In genomic region chr20:39623584-39624234, GRCh38 we compare ENCODE assay signal across 23 cellular contexts.
A peak's percentile ranks its signal among the peaks of the same experiment; 100 is the strongest.
DNase-seq lines count a peak whose midpoint lies in the region; ATAC-seq and TF ChIP-seq lines count a peak whose summit lies in the region.
"Had no signal": no experiment of that assay in that cellular context is flagged by ENCODE, and none has a peak within 500 bp of the region (broad histone marks: within the 10 kb centered on the region; RNA-seq: fewer than 3 reads in every experiment).

No MANE protein-coding gene starts in this region.

- H3K27ac Mint-ChIP-seq in naive thymus-derived CD4-positive, alpha-beta T cell: no peak overlapping the region
- H3K27ac Mint-ChIP-seq in activated CD8-positive, alpha-beta memory T cell treated with anti-CD3 and anti-CD28 coated beads, Interleukin-2, amount 10 ng/mL, durations not matched to agents 7 days and 5 days: no peak overlapping the region
- no peak overlapping the region for H3K27ac Mint-ChIP-seq in CD14-positive monocyte
- H3K27ac Mint-ChIP-seq: activated B cell treated with CpG ODN at 0.5 μM for 24 hours; activated CD8-positive, alpha-beta T cell treated with anti-CD3 and anti-CD28 coated beads, Interleukin-2, amount 10 ng/mL, durations not matched to agents 7 days and 5 days; activated naive CD4-positive, alpha-beta T cell treated with anti-CD3 and anti-CD28 coated beads, Interleukin-2, amount 50 U/mL, for 72 hours; CD4-positive, alpha-beta memory T cell; dendritic cell treated with granulocyte-macrophage colony-stimulating factor and Interleukin-4, amounts not matched to agents 40 ng/mL and 50 ng/mL, for 4 days had no signal

- DNase-seq in M059J (ENCODE audit: low read depth) (peak; percentile 98), breast epithelium (ENCODE audit: low spot score in 2 of 2) (no peak), fibroblast of villous mesenchyme (ENCODE audit: low read depth) (peak; percentile 26), gastrocnemius medialis (peak in 1 of 2 donors; percentile 14), CD14-positive monocyte (ENCODE audit: low spot score) (no peak)
- DNase-seq in naive thymus-derived CD4-positive, alpha-beta T cell: no peak
- no peak for DNase-seq in activated CD8-positive, alpha-beta memory T cell treated with anti-CD3 and anti-CD28 coated beads, Interleukin-2, amount 10 ng/mL, durations not matched to agents 7 days and 5 days
- DNase-seq in activated naive CD4-positive, alpha-beta T cell treated with anti-CD3 and anti-CD28 coated beads, Interleukin-2, amount 50 U/mL, for 16 hours: no peak
- DNase-seq: activated B cell treated with CpG ODN at 0.5 μM for 24 hours; activated CD8-positive, alpha-beta T cell treated with anti-CD3 and anti-CD28 coated beads, Interleukin-2, amount 10 ng/mL, durations not matched to agents 7 days and 5 days; activated T-cell treated with anti-CD3 and anti-CD28 coated beads, Interleukin-2, amount 50 U/mL, for 48 hours; brain microvascular endothelial cell; CD4-positive, alpha-beta memory T cell; hippocampal formation; mesendoderm; NCI-H526; psoas muscle; SJCRH30; stimulated activated CD8-positive, alpha-beta memory T cell treated with anti-CD3 and anti-CD28 coated beads, Interleukin-4, amount 100 ng/mL, for 48 hours; T-helper 2 cell had no signal

- H3K9me3 Mint-ChIP-seq in naive thymus-derived CD4-positive, alpha-beta T cell: peaks cover 0 to 7% (median 4%) of the 10 kb centered on the region in 11 donors
- peaks cover 2% of the 10 kb centered on the region for H3K9me3 Mint-ChIP-seq in activated CD8-positive, alpha-beta memory T cell treated with anti-CD3 and anti-CD28 coated beads, Interleukin-2, amount 10 ng/mL, durations not matched to agents 7 days and 5 days (ENCODE audit: low read depth)
- peaks cover 0 to 7% (median 0%) of the 10 kb centered on the region in 7 donors for H3K9me3 Mint-ChIP-seq in CD14-positive monocyte
- H3K9me3 Mint-ChIP-seq: dendritic cell treated with granulocyte-macrophage colony-stimulating factor and Interleukin-4, amounts not matched to agents 40 ng/mL and 50 ng/mL, for 4 days had no signal

- intact Hi-C loops in breast epithelium (cut with DNase I; ENCODE audit: low total_unique reads) (no loop called here), gastrocnemius medialis (cut with DNase I; ENCODE audit: low total_unique reads) (no loop called here), CD14-positive monocyte (cut with micrococcal nuclease) (no loop called here)
- intact Hi-C loops in naive thymus-derived CD4-positive, alpha-beta T cell (cut with micrococcal nuclease): no loop called here

- TF ChIP-seq POLR2A in breast epithelium (IDR thresholded peaks at IDR 0.05): no peak
- no peak for TF ChIP-seq POLR2A in gastrocnemius medialis (IDR thresholded peaks at IDR 0.05)

- H3K4me3 Mint-ChIP-seq in naive thymus-derived CD4-positive, alpha-beta T cell: no peak overlapping the region
- H3K4me3 Mint-ChIP-seq in activated CD8-positive, alpha-beta memory T cell treated with anti-CD3 and anti-CD28 coated beads, Interleukin-2, amount 10 ng/mL, durations not matched to agents 7 days and 5 days: no peak overlapping the region
- H3K4me3 Mint-ChIP-seq in CD14-positive monocyte: no peak overlapping the region
- H3K4me3 Mint-ChIP-seq: activated B cell treated with CpG ODN at 0.5 μM for 24 hours; activated CD8-positive, alpha-beta T cell treated with anti-CD3 and anti-CD28 coated beads, Interleukin-2, amount 10 ng/mL, durations not matched to agents 7 days and 5 days; CD4-positive, alpha-beta memory T cell; dendritic cell treated with granulocyte-macrophage colony-stimulating factor and Interleukin-4, amounts not matched to agents 40 ng/mL and 50 ng/mL, for 4 days; nephron had no signal

- H3K27ac ChIP-seq in breast epithelium (peak overlapping the region; percentile 59 to 66), gastrocnemius medialis (peak overlapping the region in 2 of 4 donors; percentile 7 to 21)
- no peak overlapping the region for H3K27ac ChIP-seq in naive thymus-derived CD4-positive, alpha-beta T cell (ENCODE audit: low read depth, low read length)
- H3K27ac ChIP-seq: brain microvascular endothelial cell, psoas muscle, SJCRH30 had no signal

- POLR2A ChIA-PET in naive thymus-derived CD4-positive, alpha-beta T cell (lab: Charles Lee): no interaction called here

- peaks cover 0 to 9% (median 7%) of the 10 kb centered on the region in 5 donors for H3K27me3 Mint-ChIP-seq in naive thymus-derived CD4-positive, alpha-beta T cell
- no peaks in the 10 kb centered on the region for H3K27me3 Mint-ChIP-seq in activated CD8-positive, alpha-beta memory T cell treated with anti-CD3 and anti-CD28 coated beads, Interleukin-2, amount 10 ng/mL, durations not matched to agents 7 days and 5 days
- no peaks in the 10 kb centered on the region for H3K27me3 Mint-ChIP-seq in CD14-positive monocyte (ENCODE audit: low read depth in 3 of 3)
- H3K27me3 Mint-ChIP-seq: CD4-positive, alpha-beta memory T cell; dendritic cell treated with granulocyte-macrophage colony-stimulating factor and Interleukin-4, amounts not matched to agents 40 ng/mL and 50 ng/mL, for 4 days had no signal

- H3K4me3 ChIP-seq in breast epithelium: no peak overlapping the region
- H3K4me3 ChIP-seq in fibroblast of villous mesenchyme (ENCODE audit: low read depth, low read length): no peak overlapping the region
- H3K4me3 ChIP-seq in gastrocnemius medialis: no peak overlapping the region
- no peak overlapping the region for H3K4me3 ChIP-seq in naive thymus-derived CD4-positive, alpha-beta T cell (ENCODE audit: low read length)
- H3K4me3 ChIP-seq: psoas muscle, SJCRH30 had no signal

- no peaks in the 10 kb centered on the region for H3K4me1 Mint-ChIP-seq in naive thymus-derived CD4-positive, alpha-beta T cell
- no peaks in the 10 kb centered on the region for H3K4me1 Mint-ChIP-seq in activated CD8-positive, alpha-beta memory T cell treated with anti-CD3 and anti-CD28 coated beads, Interleukin-2, amount 10 ng/mL, durations not matched to agents 7 days and 5 days
- no peaks in the 10 kb centered on the region for H3K4me1 Mint-ChIP-seq in CD14-positive monocyte
- H3K4me1 Mint-ChIP-seq: CD4-positive, alpha-beta memory T cell had no signal

- H3K27me3 ChIP-seq in breast epithelium: no peaks in the 10 kb centered on the region
- no peaks in the 10 kb centered on the region for H3K27me3 ChIP-seq in gastrocnemius medialis
- no peaks in the 10 kb centered on the region for H3K27me3 ChIP-seq in naive thymus-derived CD4-positive, alpha-beta T cell (ENCODE audit: control insufficient read depth in 2 of 2, insufficient read depth in 2 of 2, low read length in 2 of 2)
- H3K27me3 ChIP-seq: brain microvascular endothelial cell, SJCRH30 had no signal

- H3K4me1 ChIP-seq in breast epithelium (no peaks in the 10 kb centered on the region), gastrocnemius medialis (no peaks in the 10 kb centered on the region)
- no peaks in the 10 kb centered on the region for H3K4me1 ChIP-seq in naive thymus-derived CD4-positive, alpha-beta T cell (ENCODE audit: control insufficient read depth in 2 of 2, insufficient read depth in 2 of 2, low read length in 2 of 2)
- H3K4me1 ChIP-seq: psoas muscle, SJCRH30 had no signal

- no peaks in the 10 kb centered on the region for H3K9me3 ChIP-seq in breast epithelium
- no peaks in the 10 kb centered on the region for H3K9me3 ChIP-seq in gastrocnemius medialis
- H3K9me3 ChIP-seq in naive thymus-derived CD4-positive, alpha-beta T cell (ENCODE audit: control insufficient read depth in 2 of 3, low read length in 3 of 3): no peaks in the 10 kb centered on the region
- H3K9me3 ChIP-seq: psoas muscle, SJCRH30 had no signal

- peak; percentile 66 to 69 for ATAC-seq in gastrocnemius medialis
- no peak for ATAC-seq in naive thymus-derived CD4-positive, alpha-beta T cell
- no peak for ATAC-seq in activated CD8-positive, alpha-beta memory T cell treated with anti-CD3 and anti-CD28 coated beads, Interleukin-2, amount 10 ng/mL, durations not matched to agents 7 days and 5 days
- ATAC-seq: activated CD8-positive, alpha-beta T cell treated with anti-CD3 and anti-CD28 coated beads, Interleukin-2, amount 10 ng/mL, durations not matched to agents 7 days and 5 days; activated naive CD4-positive, alpha-beta T cell treated with anti-CD3 and anti-CD28 coated beads, Interleukin-2, amount 50 U/mL, for 72 hours had no signal

- H3K36me3 ChIP-seq in breast epithelium (no peaks in the 10 kb centered on the region), gastrocnemius medialis (no peaks in the 10 kb centered on the region)
- no peaks in the 10 kb centered on the region for H3K36me3 ChIP-seq in naive thymus-derived CD4-positive, alpha-beta T cell (ENCODE audit: control insufficient read depth in 2 of 3, insufficient read depth in 3 of 3, low read length in 3 of 3)
- H3K36me3 ChIP-seq: brain microvascular endothelial cell, SJCRH30 had no signal

- no peaks in the 10 kb centered on the region for H3K36me3 Mint-ChIP-seq in naive thymus-derived CD4-positive, alpha-beta T cell
- no peaks in the 10 kb centered on the region for H3K36me3 Mint-ChIP-seq in activated CD8-positive, alpha-beta memory T cell treated with anti-CD3 and anti-CD28 coated beads, Interleukin-2, amount 10 ng/mL, durations not matched to agents 7 days and 5 days
- no peaks in the 10 kb centered on the region for H3K36me3 Mint-ChIP-seq in CD14-positive monocyte
- H3K36me3 Mint-ChIP-seq: activated naive CD4-positive, alpha-beta T cell treated with anti-CD3 and anti-CD28 coated beads, Interleukin-2, amount 50 U/mL, for 72 hours; CD4-positive, alpha-beta memory T cell had no signal

- in situ Hi-C loops in gastrocnemius medialis (cut with MboI; ENCODE audit: low sequenced_read_pairs in 4 of 4): no loop called here

- CTCF ChIA-PET in naive thymus-derived CD4-positive, alpha-beta T cell (lab: Charles Lee): no interaction called here
- CTCF ChIA-PET in activated CD8-positive, alpha-beta memory T cell treated with anti-CD3 and anti-CD28 coated beads, Interleukin-2, amount 10 ng/mL, durations not matched to agents 7 days and 5 days (lab: Charles Lee): no interaction called here

- TF ChIP-seq CTCF in breast epithelium (IDR thresholded peaks at IDR 0.05) (no peak), fibroblast of villous mesenchyme (IDR thresholded peaks at IDR 0.05; ENCODE audit: insufficient read depth, low read depth, low read length) (no peak), gastrocnemius medialis (IDR thresholded peaks at IDR 0.05 in 4 of 5, conservative IDR thresholded peaks at IDR 0.05 in 1 of 5) (no peak), CD14-positive monocyte (IDR thresholded peaks at IDR 0.05) (no peak)

Comparison
In these comparisons a context has a peak if more than half of its experiments do, and no peak if none do; other contexts are left out.
1. DNase-seq: peak in M059J (single experiment) and fibroblast of villous mesenchyme (single experiment); none in breast epithelium (0 of 2), naive thymus-derived CD4-positive, alpha-beta T cell (0 of 9), activated CD8-positive, alpha-beta memory T cell treated with anti-CD3 and anti-CD28 coated beads, Interleukin-2, amount 10 ng/mL, durations not matched to agents 7 days and 5 days (single experiment), CD14-positive monocyte (single experiment) and activated naive CD4-positive, alpha-beta T cell treated with anti-CD3 and anti-CD28 coated beads, Interleukin-2, amount 50 U/mL, for 16 hours (single experiment).
2. ATAC-seq: peak in gastrocnemius medialis (2 of 2); none in naive thymus-derived CD4-positive, alpha-beta T cell (single experiment) and activated CD8-positive, alpha-beta memory T cell treated with anti-CD3 and anti-CD28 coated beads, Interleukin-2, amount 10 ng/mL, durations not matched to agents 7 days and 5 days (single experiment).